8 cellular contexts compared by ENCODE assay signal in the genomic region with DNA sequence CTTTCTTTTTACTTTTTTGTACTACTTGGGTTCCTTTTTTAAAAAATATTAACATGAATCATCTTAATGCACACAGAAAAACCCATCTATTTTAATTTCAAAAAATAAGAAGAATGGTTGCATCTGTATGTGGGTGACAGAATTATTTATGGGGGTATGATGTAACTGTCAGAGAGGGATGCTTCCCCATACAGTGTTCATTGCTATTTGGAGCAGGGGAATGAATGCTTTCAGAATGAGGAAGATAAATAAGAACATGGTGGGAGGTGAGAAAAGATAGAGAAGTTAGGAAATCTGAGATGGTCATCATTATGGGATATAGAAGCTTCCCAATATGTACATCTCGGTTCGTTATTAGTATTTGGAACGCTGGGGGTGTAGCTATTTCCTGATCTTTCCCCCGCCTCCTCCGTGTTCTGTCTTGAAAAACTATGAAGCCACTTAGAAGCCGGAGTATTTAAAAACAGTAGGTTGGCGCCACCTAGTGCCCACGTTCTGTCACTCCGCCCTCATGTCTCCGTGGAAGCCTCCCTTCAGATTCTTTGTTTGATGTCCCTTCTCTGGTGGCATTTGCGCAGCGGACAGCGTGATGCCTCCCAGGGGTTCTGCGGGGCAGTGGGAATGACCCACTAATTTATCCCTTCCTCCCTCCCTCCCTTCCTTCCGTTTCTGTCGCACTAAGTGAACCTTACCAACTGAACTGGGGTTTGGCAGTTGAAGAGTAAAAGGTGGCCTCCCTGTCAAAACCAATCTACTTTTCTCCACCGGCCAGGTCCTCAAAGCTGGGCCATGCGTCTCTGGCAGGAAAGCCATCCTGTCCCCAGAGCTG.
DNase-seq lines count a peak whose midpoint lies in the region; ATAC-seq, FAIRE-seq and TF ChIP-seq lines count a peak whose summit lies in the region.

No MANE protein-coding gene starts in this region.

- H3K4me3 ChIP-seq in A673 (ENCODE audit: low read depth, low read length, poor library complexity, severe bottlenecking): no peak overlapping the region
- H3K4me3 ChIP-seq in choroid plexus epithelial cell (ENCODE audit: low read depth, low read length): peak overlapping the region; percentile 29
- no peak overlapping the region for H3K4me3 ChIP-seq in liver (ENCODE audit: low read depth in 1 of 3, low read length in 3 of 3)

- POLR2A ChIA-PET in A673 (lab: Charles Lee; ENCODE audit: low non-redundant PET): no interaction called here

- 6% methylated on average over 18 of the region's 18 CpGs for WGBS in liver

- no TSS peak for BruUV-seq in A673 (replicated peaks; lab: Mats Ljungman, UMichigan)

- H3K4me1 ChIP-seq in A673 (ENCODE audit: insufficient read depth, low read length, poor library complexity, severe bottlenecking) (no peaks in the 10 kb centered on the region), liver (ENCODE audit: control insufficient read depth in 4 of 4, insufficient read depth in 4 of 4, low read length in 3 of 4) (peaks cover 0 to 24% (median 9%) of the 10 kb centered on the region in 4 donors)

- H3K27me3 ChIP-seq in A673 (replicated peaks; ENCODE audit: insufficient read depth, low read depth, low read length, poor library complexity): no peaks in the 10 kb centered on the region
- H3K27me3 ChIP-seq in liver (ENCODE audit: control insufficient read depth in 4 of 4, insufficient read depth in 4 of 4, low read length in 3 of 4): no peaks in the 10 kb centered on the region

- TF ChIP-seq CTCF in A673 (conservative IDR thresholded peaks at IDR 0.05; ENCODE audit: low read depth, low read length) (peak; percentile 67), choroid plexus epithelial cell (conservative IDR thresholded peaks at IDR 0.05; ENCODE audit: low read depth, low read length) (peak; percentile 81), liver (IDR thresholded peaks at IDR 0.05; ENCODE audit: low read depth, low read length, missing input control) (peak; percentile 83)

- no peak overlapping the region for H3K9ac ChIP-seq in liver (ENCODE audit: low read depth in 1 of 2, low read length in 2 of 2)

- intact Hi-C loops in A673 (cut with micrococcal nuclease; ENCODE audit: unreplicated experiment): loop anchor here (5.0 kb wide), 2 partner anchors 326 to 626 kb away; a partner anchor contains a TSS

- no peak overlapping the region for H3K27ac ChIP-seq in A673 (ENCODE audit: low read depth, low read length, poor library complexity, severe bottlenecking)
- no peak overlapping the region for H3K27ac ChIP-seq in liver (ENCODE audit: low read depth in 1 of 2, low read length in 2 of 2)

- peak; percentile 78 for ATAC-seq in HG03097 (IDR thresholded peaks at IDR 0.05; ENCODE audit: low FRiP score, unreplicated experiment)

- H3K9me3 ChIP-seq in A673 (ENCODE audit: low read depth, low read length, poor library complexity, severe bottlenecking) (no peaks in the 10 kb centered on the region), liver (ENCODE audit: control insufficient read depth in 4 of 4, low read length in 3 of 4) (no peaks in the 10 kb centered on the region)

- FAIRE-seq in GM18507 (lab: Jason Lieb, UNC): peak; percentile 93

- DNase-seq in A673 (ENCODE audit: low spot score) (peak; percentile 65), GM18507 (ENCODE audit: extremely low spot score, insufficient read length, low read depth) (peak; percentile 44), NCI-H345 treated with DMSO at 0.1 percent for 48 hours (lab: John Stamatoyannopoulos, UW; ENCODE audit: unreplicated experiment) (peak; percentile 55), choroid plexus epithelial cell (ENCODE audit: low read depth) (peak; percentile 87)
- DNase-seq in activated CD4-positive, alpha-beta T cell treated with anti-CD3 and anti-CD28 coated beads for 1 hour: peak; percentile 41
- DNase-seq in stimulated activated CD4-positive, alpha-beta T cell treated with anti-CD3 and anti-CD28 coated beads, TNF-alpha, amount 100 ng/mL, for 1 hour (ENCODE audit: low read depth in 3 of 3, low spot score in 1 of 3): peak; percentile 12 to 41 (median 18)

- peak; percentile 91 to 92 for TF ChIP-seq RAD21 in liver (IDR thresholded peaks at IDR 0.05)

- H3K36me3 ChIP-seq in A673 (ENCODE audit: insufficient read depth, low read length, poor library complexity, severe bottlenecking) (no peaks in the 10 kb centered on the region), liver (ENCODE audit: control insufficient read depth in 4 of 4, insufficient read depth in 3 of 4, low read depth in 1 of 4, low read length in 3 of 4) (peaks cover 0 to 2% (median 0%) of the 10 kb centered on the region in 4 donors)

- CTCF ChIA-PET in A673 (lab: Charles Lee): interaction anchor here (0.6 to 0.8 kb wide), 3 partner anchors 328 to 506 kb away, joined by 3 to 4 read pairs (median 4); no protein-coding TSS in a partner anchor

TF ChIP-seq in liver, 16 proteins besides CTCF, POLR2A, EP300 and RAD21:
- TF ChIP-seq, protein P1, sequence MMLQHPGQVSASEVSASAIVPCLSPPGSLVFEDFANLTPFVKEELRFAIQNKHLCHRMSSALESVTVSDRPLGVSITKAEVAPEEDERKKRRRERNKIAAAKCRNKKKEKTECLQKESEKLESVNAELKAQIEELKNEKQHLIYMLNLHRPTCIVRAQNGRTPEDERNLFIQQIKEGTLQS (IDR thresholded peaks at IDR 0.05): no peak
- no peak for TF ChIP-seq HNF4G (IDR thresholded peaks at IDR 0.05)
- TF ChIP-seq, protein P2, sequence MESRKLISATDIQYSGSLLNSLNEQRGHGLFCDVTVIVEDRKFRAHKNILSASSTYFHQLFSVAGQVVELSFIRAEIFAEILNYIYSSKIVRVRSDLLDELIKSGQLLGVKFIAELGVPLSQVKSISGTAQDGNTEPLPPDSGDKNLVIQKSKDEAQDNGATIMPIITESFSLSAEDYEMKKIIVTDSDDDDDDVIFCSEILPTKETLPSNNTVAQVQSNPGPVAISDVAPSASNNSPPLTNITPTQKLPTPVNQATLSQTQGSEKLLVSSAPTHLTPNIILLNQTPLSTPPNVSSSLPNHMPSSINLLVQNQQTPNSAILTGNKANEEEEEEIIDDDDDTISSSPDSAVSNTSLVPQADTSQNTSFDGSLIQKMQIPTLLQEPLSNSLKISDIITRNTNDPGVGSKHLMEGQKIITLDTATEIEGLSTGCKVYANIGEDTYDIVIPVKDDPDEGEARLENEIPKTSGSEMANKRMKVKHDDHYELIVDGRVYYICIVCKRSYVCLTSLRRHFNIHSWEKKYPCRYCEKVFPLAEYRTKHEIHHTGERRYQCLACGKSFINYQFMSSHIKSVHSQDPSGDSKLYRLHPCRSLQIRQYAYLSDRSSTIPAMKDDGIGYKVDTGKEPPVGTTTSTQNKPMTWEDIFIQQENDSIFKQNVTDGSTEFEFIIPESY (IDR thresholded peaks at IDR 0.05): no peak

Comparison
In these comparisons a context has a peak if more than half of its experiments do, and no peak if none do; other contexts are left out.
1. DNase-seq: peak in every context shown above with its lines; median percentile 87 in choroid plexus epithelial cell; 65 in A673; 55 in NCI-H345 treated with DMSO at 0.1 percent for 48 hours; 44 in GM18507; 41 in activated CD4-positive, alpha-beta T cell treated with anti-CD3 and anti-CD28 coated beads for 1 hour; 18 in stimulated activated CD4-positive, alpha-beta T cell treated with anti-CD3 and anti-CD28 coated beads, TNF-alpha, amount 100 ng/mL, for 1 hour.